8 cellular contexts compared by ENCODE assay signal in the genomic region with DNA sequence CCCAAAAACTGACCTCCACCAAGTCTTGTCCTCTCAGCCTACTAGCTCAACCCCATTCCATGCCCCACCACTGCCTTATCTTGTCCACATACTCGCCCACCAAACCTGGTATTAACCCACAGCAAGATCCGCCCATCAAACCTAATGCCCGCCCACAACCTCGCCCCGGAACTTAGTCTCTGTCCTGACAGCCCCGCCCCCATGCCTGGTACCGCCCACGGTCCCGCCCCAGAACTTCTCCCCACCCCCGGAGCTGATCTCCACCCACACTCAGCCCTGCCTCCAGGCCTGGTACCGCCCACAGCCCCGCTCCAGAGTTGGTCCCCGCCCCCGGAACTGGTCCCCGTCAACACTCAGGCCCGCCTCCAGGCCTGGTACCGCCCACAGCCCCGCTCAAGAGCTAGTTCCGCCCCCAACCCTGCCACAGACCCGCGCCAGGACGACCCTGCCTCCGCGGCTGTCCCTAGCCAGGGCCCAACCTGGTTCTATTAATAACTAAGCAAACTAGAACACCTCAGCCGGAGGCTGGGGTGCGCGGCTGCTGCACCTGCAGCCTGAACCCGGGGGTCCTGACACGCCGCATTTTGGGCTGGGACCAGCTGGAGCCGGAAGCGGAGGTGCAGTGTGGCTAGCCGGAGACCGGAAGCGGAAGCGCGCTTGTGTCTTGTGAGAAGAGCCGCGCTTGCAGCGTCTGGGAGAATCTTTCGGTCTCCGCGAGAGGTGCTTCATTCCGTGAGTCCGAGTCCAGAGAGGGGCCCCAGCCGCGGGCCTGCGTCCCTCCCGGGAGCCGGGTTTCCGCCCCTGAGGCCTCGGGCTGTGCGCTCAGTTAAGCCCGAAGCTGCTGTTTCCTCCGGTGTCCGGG. TPM values are rescaled to one million over a fixed set of nuclear protein-coding genes. Genes with fewer than 3 reads are reported as not detected.
A peak's percentile ranks its signal among the peaks of the same experiment; 100 is the strongest.
DNase-seq lines count a peak whose midpoint lies in the region; ATAC-seq and TF ChIP-seq lines count a peak whose summit lies in the region.

TSS of gene ZNF557 (plus strand) at position 662 of the 862 bp plus-strand sequence. CDS start 5,372 bp downstream, outside the sequence.

- intact Hi-C loops in activated T-helper 1 cell treated with anti-CD3 and anti-CD28 coated beads, Interleukin-12 subunit alpha, Interleukin-12 subunit beta, Interleukin-2, Interleukin-4 antibody, amounts not matched to agents 30 ng/mL and 10 ng/mL and 1 ng/mL, durations not matched to agents 14 hours and 24 hours and 36 hours (cut with micrococcal nuclease), result loop anchor here (1.0 kb wide), 1 partner anchor 30 kb away; no protein-coding TSS in a partner anchor

- DNase-seq in GM23248 (peak; percentile 99), Kasumi-1 (lab: John Stamatoyannopoulos, UW) (peak; percentile 94 to 96), RKO (ENCODE audit: low spot score) (peak; percentile 95), fibroblast of gingiva (ENCODE audit: low read depth) (peak; percentile 97), naive B cell (peak; percentile 99)
- peak; percentile 97 for DNase-seq in activated T-helper 1 cell treated with anti-CD3 and anti-CD28 coated beads, Interleukin-12 subunit alpha, Interleukin-12 subunit beta, Interleukin-2, Interleukin-4 antibody, amounts not matched to agents 30 ng/mL and 10 ng/mL and 1 ng/mL, durations not matched to agents 14 hours and 24 hours and 36 hours (ENCODE audit: low spot score)
- peak; percentile 92 to 99 for DNase-seq in stimulated activated effector memory CD8-positive, alpha-beta T cell treated with anti-CD3 and anti-CD28 coated beads, Interleukin-12 subunit alpha, Interleukin-12 subunit beta, amount 100 ng/mL, for 72 hours (ENCODE audit: low spot score in 2 of 2)

- H3K27ac Mint-ChIP-seq in activated T-helper 1 cell treated with anti-CD3 and anti-CD28 coated beads, Interleukin-12 subunit alpha, Interleukin-12 subunit beta, Interleukin-2, Interleukin-4 antibody, amounts not matched to agents 30 ng/mL and 10 ng/mL and 1 ng/mL, durations not matched to agents 14 hours and 24 hours and 36 hours, result peak within 1 kb of the TSS; percentile 94
- H3K27ac Mint-ChIP-seq in naive B cell, result peak within 1 kb of the TSS; percentile 90 to 98 (median 94)
- peak within 1 kb of the TSS; percentile 93 for H3K27ac Mint-ChIP-seq in stimulated activated effector memory CD8-positive, alpha-beta T cell treated with anti-CD3 and anti-CD28 coated beads, Interleukin-12 subunit alpha, Interleukin-12 subunit beta, amount 100 ng/mL, for 72 hours

- peaks cover 22% of the 10 kb centered on the region for H3K79me2 ChIP-seq in DOHH2 (ENCODE audit: control insufficient read depth, low read length)
- H3K79me2 ChIP-seq in GM23248 (ENCODE audit: insufficient read depth), result peaks cover 27% of the 10 kb centered on the region

- peaks cover 16% of the 10 kb centered on the region for H3K4me1 ChIP-seq in DOHH2 (ENCODE audit: control insufficient read depth, low read length)
- H3K4me1 ChIP-seq in GM23248 (ENCODE audit: insufficient read depth), result peaks cover 18% of the 10 kb centered on the region

- H4K20me1 ChIP-seq in DOHH2 (ENCODE audit: control insufficient read depth, insufficient read depth, low read depth, low read length) (no peaks in the 10 kb centered on the region), GM23248 (ENCODE audit: insufficient read depth) (no peaks in the 10 kb centered on the region)

- H3K27me3 ChIP-seq in DOHH2 (ENCODE audit: control insufficient read depth, low read length) (no peaks in the 10 kb centered on the region), GM23248 (replicated peaks; ENCODE audit: insufficient read depth) (no peaks in the 10 kb centered on the region)

- peak; percentile 93 for ATAC-seq in naive B cell (ENCODE audit: low read depth in 2 of 2)
- ATAC-seq in stimulated activated effector memory CD8-positive, alpha-beta T cell treated with anti-CD3 and anti-CD28 coated beads, Interleukin-12 subunit alpha, Interleukin-12 subunit beta, amount 100 ng/mL, for 72 hours, result peak; percentile 94

- H2AFZ ChIP-seq in GM23248, result peak within 1 kb of the TSS; percentile 94

- H3K36me3 ChIP-seq in DOHH2 (ENCODE audit: control insufficient read depth, low read length) (peaks cover 40% of the 10 kb centered on the region), GM23248 (ENCODE audit: low read depth) (peaks cover 17% of the 10 kb centered on the region)

- 1% methylated on average over 43 to 55 of the region's 56 CpGs for WGBS in GM23248 (ENCODE audit: low coverage in 1 of 2, low lambda C conversion rate in 2 of 2, missing lambda C conversion rate in 2 of 2), 2 experiments

- H3K9me3 ChIP-seq in DOHH2 (ENCODE audit: control insufficient read depth, insufficient read depth, low read length), result no peaks in the 10 kb centered on the region
- no peaks in the 10 kb centered on the region for H3K9me3 ChIP-seq in GM23248 (ENCODE audit: low read depth)

- peak within 1 kb of the TSS; percentile 74 for H3K27ac ChIP-seq in DOHH2 (ENCODE audit: low read depth, low read length)
- peak within 1 kb of the TSS; percentile 68 for H3K27ac ChIP-seq in GM23248

- H3K4me3 Mint-ChIP-seq in activated T-helper 1 cell treated with anti-CD3 and anti-CD28 coated beads, Interleukin-12 subunit alpha, Interleukin-12 subunit beta, Interleukin-2, Interleukin-4 antibody, amounts not matched to agents 30 ng/mL and 10 ng/mL and 1 ng/mL, durations not matched to agents 14 hours and 24 hours and 36 hours, result peak within 1 kb of the TSS; percentile 96
- H3K4me3 Mint-ChIP-seq in naive B cell, result peak within 1 kb of the TSS; percentile 91 to 98 (median 98)
- H3K4me3 Mint-ChIP-seq in stimulated activated effector memory CD8-positive, alpha-beta T cell treated with anti-CD3 and anti-CD28 coated beads, Interleukin-12 subunit alpha, Interleukin-12 subunit beta, amount 100 ng/mL, for 72 hours, result peak within 1 kb of the TSS; percentile 95

- no peak for TF ChIP-seq CTCF in DOHH2 (IDR thresholded peaks at IDR 0.05; ENCODE audit: low read depth, low read length, poor library complexity, severe bottlenecking)

- H3K4me1 Mint-ChIP-seq in activated T-helper 1 cell treated with anti-CD3 and anti-CD28 coated beads, Interleukin-12 subunit alpha, Interleukin-12 subunit beta, Interleukin-2, Interleukin-4 antibody, amounts not matched to agents 30 ng/mL and 10 ng/mL and 1 ng/mL, durations not matched to agents 14 hours and 24 hours and 36 hours (ENCODE audit: low read depth), result peaks cover 12% of the 10 kb centered on the region
- H3K4me1 Mint-ChIP-seq in naive B cell, result peaks cover 10 to 15% (median 12%) of the 10 kb centered on the region in 3 donors
- peaks cover 20% of the 10 kb centered on the region for H3K4me1 Mint-ChIP-seq in stimulated activated effector memory CD8-positive, alpha-beta T cell treated with anti-CD3 and anti-CD28 coated beads, Interleukin-12 subunit alpha, Interleukin-12 subunit beta, amount 100 ng/mL, for 72 hours

- in situ Hi-C loops in GM23248 (cut with MboI), result no loop called here

- no peaks in the 10 kb centered on the region for H3K27me3 Mint-ChIP-seq in activated T-helper 1 cell treated with anti-CD3 and anti-CD28 coated beads, Interleukin-12 subunit alpha, Interleukin-12 subunit beta, Interleukin-2, Interleukin-4 antibody, amounts not matched to agents 30 ng/mL and 10 ng/mL and 1 ng/mL, durations not matched to agents 14 hours and 24 hours and 36 hours (ENCODE audit: insufficient read depth)
- no peaks in the 10 kb centered on the region for H3K27me3 Mint-ChIP-seq in naive B cell

- H3F3A ChIP-seq in DOHH2 (ENCODE audit: control insufficient read depth, insufficient read depth) (peaks cover 3% of the 10 kb centered on the region; the same call in 1 of the 2 replicates), GM23248 (ENCODE audit: insufficient read depth) (peaks cover 11% of the 10 kb centered on the region; the same call in 1 of the 2 replicates)

- H3K4me3 ChIP-seq in DOHH2 (ENCODE audit: low read length) (peak within 1 kb of the TSS; percentile 89), GM23248 (peak within 1 kb of the TSS; percentile 95)

- no peaks in the 10 kb centered on the region for H3K9me2 ChIP-seq in DOHH2 (replicated peaks; ENCODE audit: control insufficient read depth, low read length)
- H3K9me2 ChIP-seq in GM23248 (ENCODE audit: insufficient read depth), result no peaks in the 10 kb centered on the region

- peak within 1 kb of the TSS; percentile 93 for H3K9ac ChIP-seq in GM23248

- H3K9me3 Mint-ChIP-seq in activated T-helper 1 cell treated with anti-CD3 and anti-CD28 coated beads, Interleukin-12 subunit alpha, Interleukin-12 subunit beta, Interleukin-2, Interleukin-4 antibody, amounts not matched to agents 30 ng/mL and 10 ng/mL and 1 ng/mL, durations not matched to agents 14 hours and 24 hours and 36 hours, result peaks cover 7% of the 10 kb centered on the region
- H3K9me3 Mint-ChIP-seq in naive B cell, result peaks cover 0 to 4% (median 0%) of the 10 kb centered on the region in 7 donors
- H3K9me3 Mint-ChIP-seq in stimulated activated effector memory CD8-positive, alpha-beta T cell treated with anti-CD3 and anti-CD28 coated beads, Interleukin-12 subunit alpha, Interleukin-12 subunit beta, amount 100 ng/mL, for 72 hours, result peaks cover 2% of the 10 kb centered on the region

- H3K4me2 ChIP-seq in DOHH2 (ENCODE audit: low read length) (peak within 1 kb of the TSS; percentile 95), GM23248 (ENCODE audit: unreplicated experiment) (peak within 1 kb of the TSS; percentile 95)

- H3K36me3 Mint-ChIP-seq in activated T-helper 1 cell treated with anti-CD3 and anti-CD28 coated beads, Interleukin-12 subunit alpha, Interleukin-12 subunit beta, Interleukin-2, Interleukin-4 antibody, amounts not matched to agents 30 ng/mL and 10 ng/mL and 1 ng/mL, durations not matched to agents 14 hours and 24 hours and 36 hours (ENCODE audit: low read depth), result peaks cover 35% of the 10 kb centered on the region
- H3K36me3 Mint-ChIP-seq in naive B cell, result peaks cover 9 to 14% of the 10 kb centered on the region in 2 donors
- peaks cover 48% of the 10 kb centered on the region for H3K36me3 Mint-ChIP-seq in stimulated activated effector memory CD8-positive, alpha-beta T cell treated with anti-CD3 and anti-CD28 coated beads, Interleukin-12 subunit alpha, Interleukin-12 subunit beta, amount 100 ng/mL, for 72 hours

RNA-seq across cellular contexts. Expression of gene ZNF557, which starts in this region (rescaled TPM):
- total RNA-seq in GM23248 (2014; rRNA removed; shearing (Covaris generic)), result 9.4 and 13.8 TPM in 2 replicates
- polyA plus RNA-seq in GM23248 (2016; fragmentation: Nextera tagmentation; extraction: Ambion mirVana), result 4.6 and 4.7 TPM in 2 replicates
- 12.2 and 13.3 TPM in 2 replicates for total RNA-seq in activated T-helper 1 cell treated with anti-CD3 and anti-CD28 coated beads, Interleukin-12 subunit alpha, Interleukin-12 subunit beta, Interleukin-2, Interleukin-4 antibody, amounts not matched to agents 30 ng/mL and 10 ng/mL and 1 ng/mL, durations not matched to agents 14 hours and 24 hours and 36 hours
- polyA plus RNA-seq in naive B cell (ENCODE audit: low read depth in 6 of 6), result 10 to 100 TPM in 1 of 6 donors, 1 to 10 TPM in 4, under 1 TPM in 1; 0.68 to 15.5 (median 5.0) TPM

Comparison
In these comparisons a context has a peak if more than half of its experiments do, and no peak if none do; other contexts are left out.
1. Peak in every context shown above with its lines: DNase-seq, ATAC-seq, H3K4me3 ChIP-seq and H3K27ac ChIP-seq.